1 cellular context compared by ENCODE assay signal in the genomic region with DNA sequence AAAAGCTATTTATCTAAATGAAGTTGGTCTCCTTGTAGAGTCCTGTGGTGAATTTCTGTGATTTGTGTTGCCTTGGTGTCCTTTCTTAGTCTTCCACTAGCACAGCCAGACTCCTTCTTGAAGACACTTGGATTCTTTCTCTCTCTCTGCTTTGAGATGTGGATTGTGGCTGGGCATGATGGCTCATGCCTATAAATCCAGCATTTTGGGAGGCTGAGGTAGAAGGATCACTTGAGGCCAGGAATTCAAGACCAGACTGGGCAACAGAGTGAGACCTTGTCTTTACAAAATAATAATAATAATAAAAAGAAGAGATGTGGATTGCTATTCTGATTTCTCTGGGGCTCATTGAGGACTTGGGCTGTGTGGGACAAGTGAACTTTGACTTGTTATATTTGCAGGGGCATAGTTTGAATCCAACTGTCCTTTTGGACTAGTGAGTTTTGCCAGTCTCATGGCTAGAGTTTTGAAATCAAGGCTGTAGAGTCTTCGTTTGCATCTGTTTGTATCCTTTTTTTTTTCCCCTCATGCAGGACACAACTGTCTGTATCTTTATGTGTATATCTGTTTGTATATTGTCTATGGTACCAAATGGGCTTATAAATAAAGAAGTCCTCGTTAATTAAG.
TF ChIP-seq lines count a peak whose summit lies in the region.

No MANE protein-coding gene starts in this region.

TF ChIP-seq in liver, 16 proteins besides CTCF, POLR2A, EP300 and RAD21:
- TF ChIP-seq RXRA (IDR thresholded peaks at IDR 0.05) (peak; percentile 85 to 88), NR2F2 (IDR thresholded peaks at IDR 0.05) (peak; percentile 48), SP1 (IDR thresholded peaks at IDR 0.05) (peak; percentile 89), EGR1 (IDR thresholded peaks at IDR 0.05; ENCODE audit: low read depth in 2 of 2) (peak in 1 of 2 donors; percentile 47), JUND (IDR thresholded peaks at IDR 0.05) (peak; percentile 84 to 86), FOXA1 (IDR thresholded peaks at IDR 0.05) (peak; percentile 48), MAX (IDR thresholded peaks at IDR 0.05) (peak; percentile 68), FOXA2 (IDR thresholded peaks at IDR 0.05) (peak; percentile 27), HNF4A (conservative IDR thresholded peaks at IDR 0.05) (peak; percentile 99), YY1 (IDR thresholded peaks at IDR 0.05) (peak; percentile 72), TAF1 (conservative IDR thresholded peaks at IDR 0.05) (peak; percentile 28), HNF4G (IDR thresholded peaks at IDR 0.05) (peak; percentile 93), GABPA (IDR thresholded peaks at IDR 0.05 in 1 of 2, conservative IDR thresholded peaks at IDR 0.05 in 1 of 2) (peak in 1 of 2 donors; percentile 22), REST (IDR thresholded peaks at IDR 0.05) (peak; percentile 69)
- TF ChIP-seq, protein P1, sequence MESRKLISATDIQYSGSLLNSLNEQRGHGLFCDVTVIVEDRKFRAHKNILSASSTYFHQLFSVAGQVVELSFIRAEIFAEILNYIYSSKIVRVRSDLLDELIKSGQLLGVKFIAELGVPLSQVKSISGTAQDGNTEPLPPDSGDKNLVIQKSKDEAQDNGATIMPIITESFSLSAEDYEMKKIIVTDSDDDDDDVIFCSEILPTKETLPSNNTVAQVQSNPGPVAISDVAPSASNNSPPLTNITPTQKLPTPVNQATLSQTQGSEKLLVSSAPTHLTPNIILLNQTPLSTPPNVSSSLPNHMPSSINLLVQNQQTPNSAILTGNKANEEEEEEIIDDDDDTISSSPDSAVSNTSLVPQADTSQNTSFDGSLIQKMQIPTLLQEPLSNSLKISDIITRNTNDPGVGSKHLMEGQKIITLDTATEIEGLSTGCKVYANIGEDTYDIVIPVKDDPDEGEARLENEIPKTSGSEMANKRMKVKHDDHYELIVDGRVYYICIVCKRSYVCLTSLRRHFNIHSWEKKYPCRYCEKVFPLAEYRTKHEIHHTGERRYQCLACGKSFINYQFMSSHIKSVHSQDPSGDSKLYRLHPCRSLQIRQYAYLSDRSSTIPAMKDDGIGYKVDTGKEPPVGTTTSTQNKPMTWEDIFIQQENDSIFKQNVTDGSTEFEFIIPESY (IDR thresholded peaks at IDR 0.05): peak; percentile 75
- TF ChIP-seq, protein P2, sequence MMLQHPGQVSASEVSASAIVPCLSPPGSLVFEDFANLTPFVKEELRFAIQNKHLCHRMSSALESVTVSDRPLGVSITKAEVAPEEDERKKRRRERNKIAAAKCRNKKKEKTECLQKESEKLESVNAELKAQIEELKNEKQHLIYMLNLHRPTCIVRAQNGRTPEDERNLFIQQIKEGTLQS (IDR thresholded peaks at IDR 0.05): peak; percentile 64
